ENCODE assay signal across 14 cellular contexts in the genomic region with DNA sequence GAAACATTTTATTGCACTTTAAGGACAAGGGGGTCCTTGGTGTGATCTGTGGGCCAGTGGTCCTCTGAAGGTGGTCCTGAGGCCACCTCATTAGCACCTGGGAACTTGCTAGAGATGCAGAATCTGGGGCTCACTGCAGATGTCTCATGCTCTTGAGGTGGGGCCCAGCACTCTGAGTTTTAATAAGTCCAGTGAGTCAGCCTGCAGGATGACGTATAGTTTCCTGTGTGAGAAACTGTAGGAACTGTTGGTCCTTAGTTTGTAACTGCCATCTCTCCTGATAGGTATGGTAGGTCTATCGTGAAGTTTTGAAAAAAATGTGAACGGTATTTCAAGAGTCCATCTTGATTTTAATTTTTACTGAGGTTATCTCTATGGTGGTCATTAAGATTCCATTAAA. TPM values are rescaled to one million over a fixed set of nuclear protein-coding genes. Genes with fewer than 3 reads are reported as not detected.
DNase-seq lines count a peak whose midpoint lies in the region; ATAC-seq and TF ChIP-seq lines count a peak whose summit lies in the region.
"Had no signal": no experiment of that assay in that cellular context is flagged by ENCODE, and none has a peak within 500 bp of the region (broad histone marks: within the 10 kb centered on the region; RNA-seq: fewer than 3 reads in every experiment).

No MANE protein-coding gene starts in this region.

- peaks cover 6% of the 10 kb centered on the region for H3K4me1 Mint-ChIP-seq in activated T-helper 17 cell treated with anti-CD3 and anti-CD28 coated beads, Interleukin-2, amount 50 U/mL, for 72 hours
- peaks cover 10 to 11% of the 10 kb centered on the region in 2 donors for H3K4me1 Mint-ChIP-seq in immature natural killer cell

- H3K27me3 ChIP-seq in GM23248 (replicated peaks; ENCODE audit: insufficient read depth) = peaks cover 40% of the 10 kb centered on the region
- peaks cover 5% of the 10 kb centered on the region for H3K27me3 ChIP-seq in Loucy (ENCODE audit: insufficient read depth, low read length, poor library complexity, severe bottlenecking)
- H3K27me3 ChIP-seq: body of pancreas had no signal

- H3K36me3 Mint-ChIP-seq in activated T-helper 17 cell treated with anti-CD3 and anti-CD28 coated beads, Interleukin-2, amount 50 U/mL, for 72 hours (ENCODE audit: low read depth) = no peaks in the 10 kb centered on the region
- no peaks in the 10 kb centered on the region for H3K36me3 Mint-ChIP-seq in immature natural killer cell

- no peaks in the 10 kb centered on the region for H3K9me3 ChIP-seq in GM23248 (ENCODE audit: low read depth)
- no peaks in the 10 kb centered on the region for H3K9me3 ChIP-seq in Loucy (ENCODE audit: insufficient read depth, low read depth, low read length)
- H3K9me3 ChIP-seq: body of pancreas, Caco-2 had no signal

- no peak overlapping the region for H3K4me2 ChIP-seq in GM23248 (ENCODE audit: unreplicated experiment)
- H3K4me2 ChIP-seq in Loucy (ENCODE audit: low read depth, low read length, poor library complexity, severe bottlenecking) = peak overlapping the region; percentile 30

- TF ChIP-seq CTCF in Loucy (conservative IDR thresholded peaks at IDR 0.05; ENCODE audit: low read length) = no peak

- H4K20me1 ChIP-seq in GM23248 (ENCODE audit: insufficient read depth) (no peaks in the 10 kb centered on the region), Loucy (ENCODE audit: insufficient read depth, low read length, poor library complexity, severe bottlenecking) (no peaks in the 10 kb centered on the region)

- 70 to 72% methylated on average over 3 of the region's 3 CpGs for WGBS in GM23248 (ENCODE audit: low coverage in 1 of 2, low lambda C conversion rate in 2 of 2, missing lambda C conversion rate in 2 of 2), 2 experiments

- no peak overlapping the region for H3K27ac Mint-ChIP-seq in activated T-helper 17 cell treated with anti-CD3 and anti-CD28 coated beads, Interleukin-2, amount 50 U/mL, for 72 hours
- H3K27ac Mint-ChIP-seq in immature natural killer cell = peak overlapping the region in 3 of 6 donors; percentile 17 to 77 (median 42)
- H3K27ac Mint-ChIP-seq: progenitor cell of endocrine pancreas; T-helper 2 cell treated with Interferon-gamma antibody and Interleukin-4, amounts not matched to agents 5 μg/mL and 100 μg/mL, for 36 hours had no signal

- peak; percentile 66 for DNase-seq in GM23248
- peak in 2 of 3 donors; percentile 9 to 30 for DNase-seq in immature natural killer cell
- DNase-seq in NCI-H446 (lab: John Stamatoyannopoulos, UW) = no peak
- no peak for DNase-seq in LoVo (ENCODE audit: low spot score)
- DNase-seq in OCI-M1 (lab: John Stamatoyannopoulos, UW) = no peak
- DNase-seq: activated CD8-positive, alpha-beta memory T cell treated with anti-CD3 and anti-CD28 coated beads, Interleukin-2, amount 50 U/mL, for 4 hours; body of pancreas; Caco-2; erythroblast; NCI-H187 treated with DMSO at 0.1 percent for 48 hours had no signal

- H3K4me3 ChIP-seq in GM23248 (no peak overlapping the region), Loucy (ENCODE audit: low read length, poor library complexity, severe bottlenecking) (peak overlapping the region; percentile 6)
- H3K4me3 ChIP-seq: body of pancreas had no signal

- H3K9ac ChIP-seq in GM23248 (no peak overlapping the region), Loucy (ENCODE audit: low read depth, low read length, poor library complexity, severe bottlenecking) (no peak overlapping the region)

- peak; percentile 82 for ATAC-seq in activated T-helper 17 cell treated with anti-CD3 and anti-CD28 coated beads, Interleukin-2, amount 50 U/mL, for 72 hours (replicated peaks)
- ATAC-seq: body of pancreas had no signal

- no peaks in the 10 kb centered on the region for H3K79me2 ChIP-seq in GM23248 (ENCODE audit: insufficient read depth)
- H3K79me2 ChIP-seq in Loucy (ENCODE audit: insufficient read depth, low read length) = no peaks in the 10 kb centered on the region

- in situ Hi-C loops in GM23248 (cut with MboI) = no loop called here

- no peaks in the 10 kb centered on the region for H3K36me3 ChIP-seq in GM23248 (ENCODE audit: low read depth)
- H3K36me3 ChIP-seq in Loucy (ENCODE audit: insufficient read depth, low read length) = no peaks in the 10 kb centered on the region

- peaks cover 32% of the 10 kb centered on the region for H3K27me3 Mint-ChIP-seq in activated T-helper 17 cell treated with anti-CD3 and anti-CD28 coated beads, Interleukin-2, amount 50 U/mL, for 72 hours
- peaks cover 5 to 20% (median 9%) of the 10 kb centered on the region in 3 donors for H3K27me3 Mint-ChIP-seq in immature natural killer cell (ENCODE audit: low read depth in 3 of 3)

- H3K27ac ChIP-seq in GM23248 = no peak overlapping the region
- H3K27ac ChIP-seq: body of pancreas had no signal

- H3F3A ChIP-seq in GM23248 (ENCODE audit: insufficient read depth) (no peaks in the 10 kb centered on the region), Loucy (ENCODE audit: low read depth) (no peaks in the 10 kb centered on the region)

- H3K9me2 ChIP-seq in GM23248 (ENCODE audit: insufficient read depth) (no peaks in the 10 kb centered on the region), Loucy (replicated peaks; ENCODE audit: low read depth, low read length) (no peaks in the 10 kb centered on the region)

- H2AFZ ChIP-seq in GM23248 (no peak overlapping the region), Loucy (ENCODE audit: low read length) (no peak overlapping the region)

- no peaks in the 10 kb centered on the region for H3K9me3 Mint-ChIP-seq in activated T-helper 17 cell treated with anti-CD3 and anti-CD28 coated beads, Interleukin-2, amount 50 U/mL, for 72 hours
- no peaks in the 10 kb centered on the region for H3K9me3 Mint-ChIP-seq in immature natural killer cell
- H3K9me3 Mint-ChIP-seq: T-helper 2 cell treated with Interferon-gamma antibody and Interleukin-4, amounts not matched to agents 5 μg/mL and 100 μg/mL, for 36 hours had no signal

- H3K4me3 Mint-ChIP-seq in activated T-helper 17 cell treated with anti-CD3 and anti-CD28 coated beads, Interleukin-2, amount 50 U/mL, for 72 hours = no peak overlapping the region
- peak overlapping the region in 2 of 5 donors; percentile 2 to 52 for H3K4me3 Mint-ChIP-seq in immature natural killer cell
- H3K4me3 Mint-ChIP-seq: T-helper 2 cell treated with Interferon-gamma antibody and Interleukin-4, amounts not matched to agents 5 μg/mL and 100 μg/mL, for 36 hours had no signal

- H3K4me1 ChIP-seq in GM23248 (ENCODE audit: insufficient read depth) (no peaks in the 10 kb centered on the region), Loucy (ENCODE audit: insufficient read depth, low read length, poor library complexity, severe bottlenecking) (peaks cover 13% of the 10 kb centered on the region)
- H3K4me1 ChIP-seq: body of pancreas, Caco-2 had no signal

RNA-seq across cellular contexts. Expression of a gene that starts 2.8 kb away (rescaled TPM):
- not detected in 2 replicates for total RNA-seq in GM23248 (2014; rRNA removed; shearing (Covaris generic))
- polyA plus RNA-seq in GM23248 (2016; fragmentation: Nextera tagmentation; extraction: Ambion mirVana) (not detected in 2 replicates), immature natural killer cell (under 1 TPM; 0.06 to 0.52 (median 0.42) TPM)
- total RNA-seq in activated T-helper 17 cell treated with anti-CD3 and anti-CD28 coated beads, Interleukin-2, amount 50 U/mL, for 72 hours = under 1 TPM in 1 of 2 donors, not detected in 1; 0.21 TPM
- total RNA-seq: Caco-2, progenitor cell of endocrine pancreas had no signal

Comparison
In these comparisons a context has a peak if more than half of its experiments do, and no peak if none do; other contexts are left out.
1. DNase-seq: peak in GM23248 (single experiment) and immature natural killer cell (2 of 3); none in NCI-H446 (0 of 2), LoVo (single experiment) and OCI-M1 (single experiment).